In the genomic region with DNA sequence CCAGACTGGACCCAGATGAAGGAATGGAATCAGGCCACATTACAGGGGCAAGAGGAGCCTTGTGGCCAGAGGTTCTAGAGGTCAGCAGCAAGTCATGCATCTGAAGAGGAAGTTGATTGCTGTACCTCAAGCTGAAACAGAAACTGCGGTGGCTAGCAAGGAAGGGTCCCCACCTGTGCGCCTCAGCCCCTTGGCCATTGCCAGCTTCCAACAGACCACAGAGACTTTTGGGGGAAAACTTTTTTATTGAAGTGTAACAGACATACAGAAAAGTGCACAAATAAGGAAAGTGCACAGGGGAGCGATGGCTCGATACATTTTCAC, we compare ENCODE assay signal across 9 cellular contexts. TPM values are rescaled to one million over a fixed set of nuclear protein-coding genes. Genes with fewer than 3 reads are reported as not detected.
DNase-seq lines count a peak whose midpoint lies in the region; ATAC-seq and TF ChIP-seq lines count a peak whose summit lies in the region.
"Had no signal": no experiment of that assay in that cellular context is flagged by ENCODE, and none has a peak within 500 bp of the region (broad histone marks: within the 10 kb centered on the region; RNA-seq: fewer than 3 reads in every experiment).

No MANE protein-coding gene starts in this region.

- H3K4me3 ChIP-seq in Loucy (ENCODE audit: low read length, poor library complexity, severe bottlenecking) (no peak overlapping the region), neural progenitor cell (no peak overlapping the region)

- H3K79me2 ChIP-seq in Loucy (ENCODE audit: insufficient read depth, low read length), result no peaks in the 10 kb centered on the region
- no peaks in the 10 kb centered on the region for H3K79me2 ChIP-seq in neural progenitor cell (ENCODE audit: low read depth)

- peaks cover 7% of the 10 kb centered on the region for H3K4me1 Mint-ChIP-seq in neural progenitor cell

- no peak overlapping the region for H3K27ac ChIP-seq in neural progenitor cell

- H3K9me3 Mint-ChIP-seq in neural progenitor cell, result no peaks in the 10 kb centered on the region

- H3K27me3 Mint-ChIP-seq in neural progenitor cell (ENCODE audit: insufficient read depth, low read depth), result peaks cover 5% of the 10 kb centered on the region

- H3K9ac ChIP-seq in Loucy (ENCODE audit: low read depth, low read length, poor library complexity, severe bottlenecking) (no peak overlapping the region), neural progenitor cell (no peak overlapping the region)

- no peak for DNase-seq in neural progenitor cell (ENCODE audit: low spot score)
- DNase-seq in G401 (ENCODE audit: low spot score), result no peak
- DNase-seq in NCI-H1417 treated with DMSO at 0.1 percent for 48 hours (lab: John Stamatoyannopoulos, UW), result no peak
- no peak for DNase-seq in hepatic stellate cell (ENCODE audit: low spot score)
- DNase-seq: NCI-H524 treated with DMSO at 0.1 percent for 48 hours had no signal

- H3F3A ChIP-seq in Loucy (ENCODE audit: low read depth) (no peaks in the 10 kb centered on the region), neural progenitor cell (ENCODE audit: low read depth) (no peaks in the 10 kb centered on the region)

- H3K4me1 ChIP-seq in Loucy (ENCODE audit: insufficient read depth, low read length, poor library complexity, severe bottlenecking), result no peaks in the 10 kb centered on the region
- H3K4me1 ChIP-seq in neural progenitor cell, result no peaks in the 10 kb centered on the region

- no peak for TF ChIP-seq CTCF in Loucy (conservative IDR thresholded peaks at IDR 0.05; ENCODE audit: low read length)
- no peak for TF ChIP-seq CTCF in neural progenitor cell (IDR thresholded peaks at IDR 0.05)

- H2AFZ ChIP-seq in Loucy (ENCODE audit: low read length) (peak overlapping the region; percentile 28; the same call in 1 of the 2 replicates), neural progenitor cell (replicated peaks) (peak overlapping the region; percentile 40)

- H3K9me3 ChIP-seq in Loucy (ENCODE audit: insufficient read depth, low read depth, low read length), result no peaks in the 10 kb centered on the region
- H3K9me3 ChIP-seq in neural progenitor cell (ENCODE audit: low read depth), result no peaks in the 10 kb centered on the region

- H3K4me3 Mint-ChIP-seq in neural progenitor cell, result no peak overlapping the region

- H3K27me3 ChIP-seq in Loucy (ENCODE audit: insufficient read depth, low read length, poor library complexity, severe bottlenecking) (no peaks in the 10 kb centered on the region), neural progenitor cell (no peaks in the 10 kb centered on the region)

- in situ Hi-C loops in G401 (cut with HindIII; ENCODE audit: low sequenced_read_pairs), result no loop called here

- no peaks in the 10 kb centered on the region for H3K9me2 ChIP-seq in Loucy (replicated peaks; ENCODE audit: low read depth, low read length)

- H3K36me3 Mint-ChIP-seq in neural progenitor cell, result no peaks in the 10 kb centered on the region

- no peak overlapping the region for H3K4me2 ChIP-seq in Loucy (ENCODE audit: low read depth, low read length, poor library complexity, severe bottlenecking)
- H3K4me2 ChIP-seq in neural progenitor cell, result no peak overlapping the region

- peak overlapping the region; percentile 82 for H3K27ac Mint-ChIP-seq in neural progenitor cell

- ATAC-seq in GM18870 (IDR thresholded peaks at IDR 0.05; ENCODE audit: unreplicated experiment) (peak; percentile 79), HG02623 (IDR thresholded peaks at IDR 0.05; ENCODE audit: unreplicated experiment) (peak; percentile 87), GM19328 (IDR thresholded peaks at IDR 0.05; ENCODE audit: unreplicated experiment) (no peak)

- no peaks in the 10 kb centered on the region for H4K20me1 ChIP-seq in Loucy (ENCODE audit: insufficient read depth, low read length, poor library complexity, severe bottlenecking)
- no peaks in the 10 kb centered on the region for H4K20me1 ChIP-seq in neural progenitor cell (ENCODE audit: low read depth)

- H3K36me3 ChIP-seq in Loucy (ENCODE audit: insufficient read depth, low read length), result no peaks in the 10 kb centered on the region
- no peaks in the 10 kb centered on the region for H3K36me3 ChIP-seq in neural progenitor cell

RNA-seq across cellular contexts. Expression of gene SLC9A8, which starts 26.8 kb away (rescaled TPM):
- total RNA-seq in neural progenitor cell (ENCODE audit: low replicate concordance), result 4.1 and 6.3 TPM in 2 replicates
- 3.4 and 3.6 TPM in 2 replicates for total RNA-seq in G401 (2014; rRNA removed; shearing (Covaris generic))
